In genomic region chr11:82732734-82733443, GRCh38 we compare ENCODE assay signal across 1 cellular context.
TF ChIP-seq lines count a peak whose summit lies in the region.

No MANE protein-coding gene starts in this region.

TF ChIP-seq in K562, 482 proteins besides CTCF, POLR2A, EP300 and RAD21 (continued from another document):
- TF ChIP-seq, protein P1, sequence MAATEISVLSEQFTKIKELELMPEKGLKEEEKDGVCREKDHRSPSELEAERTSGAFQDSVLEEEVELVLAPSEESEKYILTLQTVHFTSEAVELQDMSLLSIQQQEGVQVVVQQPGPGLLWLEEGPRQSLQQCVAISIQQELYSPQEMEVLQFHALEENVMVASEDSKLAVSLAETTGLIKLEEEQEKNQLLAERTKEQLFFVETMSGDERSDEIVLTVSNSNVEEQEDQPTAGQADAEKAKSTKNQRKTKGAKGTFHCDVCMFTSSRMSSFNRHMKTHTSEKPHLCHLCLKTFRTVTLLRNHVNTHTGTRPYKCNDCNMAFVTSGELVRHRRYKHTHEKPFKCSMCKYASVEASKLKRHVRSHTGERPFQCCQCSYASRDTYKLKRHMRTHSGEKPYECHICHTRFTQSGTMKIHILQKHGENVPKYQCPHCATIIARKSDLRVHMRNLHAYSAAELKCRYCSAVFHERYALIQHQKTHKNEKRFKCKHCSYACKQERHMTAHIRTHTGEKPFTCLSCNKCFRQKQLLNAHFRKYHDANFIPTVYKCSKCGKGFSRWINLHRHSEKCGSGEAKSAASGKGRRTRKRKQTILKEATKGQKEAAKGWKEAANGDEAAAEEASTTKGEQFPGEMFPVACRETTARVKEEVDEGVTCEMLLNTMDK (IDR thresholded peaks at IDR 0.05; ENCODE audit: borderline replicate concordance, insufficient read depth, low read depth, low read length, poor library complexity, severe bottlenecking) = peak; percentile 5
